23 cellular contexts compared by ENCODE assay signal in the genomic region with DNA sequence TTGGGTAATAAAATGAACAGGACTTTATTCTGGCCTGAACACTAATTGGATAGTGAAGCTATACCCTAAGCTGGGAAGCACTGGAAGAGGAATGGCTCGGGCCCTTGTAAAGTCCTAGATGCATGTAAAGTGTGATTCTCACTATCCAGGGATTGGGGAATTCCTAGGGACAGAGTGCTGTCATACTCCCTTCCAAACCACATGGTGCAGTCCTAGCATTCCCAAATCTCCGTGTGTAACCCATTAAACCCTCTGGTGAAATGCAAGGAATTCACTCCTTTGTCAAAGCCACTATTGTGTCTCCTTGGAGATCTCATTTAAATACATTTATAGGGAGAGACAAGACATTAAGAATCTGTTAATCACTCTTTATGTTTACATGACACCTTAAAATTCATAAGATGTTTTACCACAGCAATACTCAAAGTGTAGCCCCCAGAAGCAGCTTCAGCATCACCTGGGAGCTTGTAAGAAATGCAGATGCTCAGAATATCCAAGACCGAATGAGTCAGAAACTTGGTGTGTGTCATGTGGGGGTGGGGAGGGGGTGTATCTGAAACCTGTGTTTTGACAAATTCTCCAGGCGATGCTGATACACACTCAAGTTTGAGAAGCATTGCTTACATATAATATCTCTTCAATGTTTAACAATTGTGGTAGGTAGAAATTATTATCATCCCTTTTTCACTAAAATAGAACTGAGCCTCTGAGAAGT.
DNase-seq lines count a peak whose midpoint lies in the region; ATAC-seq, FAIRE-seq and TF ChIP-seq lines count a peak whose summit lies in the region.
"Had no signal": no experiment of that assay in that cellular context is flagged by ENCODE, and none has a peak within 500 bp of the region (broad histone marks: within the 10 kb centered on the region; RNA-seq: fewer than 3 reads in every experiment).

No MANE protein-coding gene starts in this region.

- no peak for ATAC-seq in K562
- no peak for ATAC-seq in activated T-cell treated with anti-CD3 and anti-CD28 coated beads, Interleukin-2, amount 50 U/mL, for 72 hours (replicated peaks in 1 of 2)
- ATAC-seq: GM12878, Panc1 had no signal

- H3K27me3 ChIP-seq in HAP-1 (ENCODE audit: low read depth): no peaks in the 10 kb centered on the region
- H3K27me3 ChIP-seq in K562 (ENCODE audit: control insufficient read depth in 2 of 2, insufficient read depth in 2 of 2, low read length in 2 of 2): no peaks in the 10 kb centered on the region
- H3K27me3 ChIP-seq: BLaER1 treated with 17β-estradiol and CSF1 and Interleukin-3, amounts not matched to agents 10 nM and 100 nM had no signal

- DNase-seq in AG10803 (ENCODE audit: low read depth) (peak; percentile 1), HAP-1 (ENCODE audit: low spot score in 2 of 2) (peak; percentile 15 to 52), K562 (ENCODE audit: extremely low read depth in 1 of 4, low spot score in 3 of 4) (no peak), islet precursor cell (peak; percentile 70), MCF 10A (ENCODE audit: unreplicated experiment) (no peak), NCI-H748 (lab: John Stamatoyannopoulos, UW; ENCODE audit: unreplicated experiment) (no peak), type B pancreatic cell (ENCODE audit: extremely low spot score, unreplicated experiment) (no peak)
- no peak for DNase-seq in activated T-cell treated with anti-CD3 and anti-CD28 coated beads, Interleukin-2, amount 50 U/mL, for 72 hours
- DNase-seq: CD8-positive, alpha-beta memory T cell; DMS79 treated with DMSO at 0.1 percent for 48 hours; GDM1; GOT3; MV-4-11; NCI-H1417 treated with DMSO at 0.1 percent for 48 hours; NCI-H1930; NCI-H446; NCI-H774 had no signal

- intact Hi-C loops in K562 (cut with micrococcal nuclease) (no loop called here), MCF 10A (cut with micrococcal nuclease) (no loop called here)

- no peaks in the 10 kb centered on the region for H3K4me1 Mint-ChIP-seq in activated T-cell treated with anti-CD3 and anti-CD28 coated beads, Interleukin-2, amount 50 U/mL, for 72 hours (ENCODE audit: low read depth)
- H3K4me1 Mint-ChIP-seq in MCF 10A (ENCODE audit: insufficient read depth, unreplicated experiment): no peaks in the 10 kb centered on the region
- H3K4me1 Mint-ChIP-seq in type B pancreatic cell (ENCODE audit: unreplicated experiment): no peaks in the 10 kb centered on the region
- H3K4me1 Mint-ChIP-seq: CD8-positive, alpha-beta memory T cell had no signal

- BruUV-seq in K562 (replicated peaks; lab: Mats Ljungman, UMichigan) (no TSS peak), MCF 10A (replicated peaks; lab: Mats Ljungman, UMichigan) (no TSS peak)

- no peaks in the 10 kb centered on the region for H4K20me1 ChIP-seq in K562 (replicated peaks; ENCODE audit: control insufficient read depth, insufficient read depth, low read length)
- H4K20me1 ChIP-seq: BLaER1 treated with 17β-estradiol and CSF1 and Interleukin-3, amounts not matched to agents 10 nM and 100 nM had no signal

- H3K9me1 ChIP-seq in K562 (ENCODE audit: control insufficient read depth, insufficient read depth, low read length): no peaks in the 10 kb centered on the region

- no peak for TF ChIP-seq POLR2A in K562 (conservative IDR thresholded peaks at IDR 0.05)

- H3K9ac ChIP-seq in K562 (ENCODE audit: insufficient read depth in 1 of 2, low read depth in 2 of 2, low read length in 2 of 2): no peak overlapping the region
- H3K9ac ChIP-seq: BLaER1 treated with 17β-estradiol and CSF1 and Interleukin-3, amounts not matched to agents 10 nM and 100 nM had no signal

- H3K36me3 ChIP-seq in HAP-1 (replicated peaks) (no peaks in the 10 kb centered on the region), K562 (ENCODE audit: control insufficient read depth, insufficient read depth, low read length) (no peaks in the 10 kb centered on the region)
- H3K36me3 ChIP-seq: BLaER1 treated with 17β-estradiol and CSF1 and Interleukin-3, amounts not matched to agents 10 nM and 100 nM had no signal

- no peak overlapping the region for H2AFZ ChIP-seq in K562 (ENCODE audit: low read depth, low read length)

- no peak overlapping the region for H3K4me3 ChIP-seq in AG10803 (ENCODE audit: low read length)
- no peak overlapping the region for H3K4me3 ChIP-seq in HAP-1
- H3K4me3 ChIP-seq in K562: no peak overlapping the region
- H3K4me3 ChIP-seq: BLaER1 treated with 17β-estradiol and CSF1 and Interleukin-3, amounts not matched to agents 10 nM and 100 nM; GM12878; SK-N-MC had no signal

- no peak for TF ChIP-seq RAD21 in K562 (CRISPR knock-in tag; conservative IDR thresholded peaks at IDR 0.05 in 1 of 2, IDR thresholded peaks at IDR 0.05 in 1 of 2)

- no peak overlapping the region for H3K27ac ChIP-seq in K562 (ENCODE audit: extremely low read depth, low read depth, low read length)
- H3K27ac ChIP-seq: BLaER1 treated with 17β-estradiol and CSF1 and Interleukin-3, amounts not matched to agents 10 nM and 100 nM; SK-N-MC had no signal

- no peak overlapping the region for H3K4me3 Mint-ChIP-seq in activated T-cell treated with anti-CD3 and anti-CD28 coated beads, Interleukin-2, amount 50 U/mL, for 72 hours
- no peak overlapping the region for H3K4me3 Mint-ChIP-seq in MCF 10A (ENCODE audit: unreplicated experiment)
- no peak overlapping the region for H3K4me3 Mint-ChIP-seq in type B pancreatic cell
- H3K4me3 Mint-ChIP-seq: CD8-positive, alpha-beta memory T cell had no signal

- peaks cover 6% of the 10 kb centered on the region for H3K27me3 Mint-ChIP-seq in activated T-cell treated with anti-CD3 and anti-CD28 coated beads, Interleukin-2, amount 50 U/mL, for 72 hours (ENCODE audit: low read depth)
- H3K27me3 Mint-ChIP-seq in MCF 10A (ENCODE audit: insufficient read depth, unreplicated experiment): peaks cover 37% of the 10 kb centered on the region
- H3K27me3 Mint-ChIP-seq in type B pancreatic cell: peaks cover 3% of the 10 kb centered on the region

- H3K4me2 ChIP-seq in K562 (ENCODE audit: insufficient read depth, low read length): no peak overlapping the region
- H3K4me2 ChIP-seq: BLaER1 treated with 17β-estradiol and CSF1 and Interleukin-3, amounts not matched to agents 10 nM and 100 nM had no signal

- peaks cover 19% of the 10 kb centered on the region for H3K4me1 ChIP-seq in HAP-1
- no peaks in the 10 kb centered on the region for H3K4me1 ChIP-seq in K562 (replicated peaks in 1 of 2; ENCODE audit: control insufficient read depth in 2 of 2, insufficient read depth in 2 of 2, low read length in 2 of 2)
- H3K4me1 ChIP-seq: BLaER1 treated with 17β-estradiol and CSF1 and Interleukin-3, amounts not matched to agents 10 nM and 100 nM had no signal

- no peak for TF ChIP-seq EP300 in K562 (IDR thresholded peaks at IDR 0.05; ENCODE audit: low read length)

- TF ChIP-seq CTCF in AG10803 (conservative IDR thresholded peaks at IDR 0.05; ENCODE audit: low read length) (no peak), K562 (IDR thresholded peaks at IDR 0.05 in 2 of 3, conservative IDR thresholded peaks at IDR 0.05 in 1 of 3; ENCODE audit: insufficient read depth in 2 of 3, low read depth in 1 of 3, low read length in 3 of 3) (no peak), MCF 10A (IDR thresholded peaks at IDR 0.05; ENCODE audit: unreplicated experiment) (no peak), type B pancreatic cell (conservative IDR thresholded peaks at IDR 0.05) (no peak)

- H3K9me3 Mint-ChIP-seq in activated T-cell treated with anti-CD3 and anti-CD28 coated beads, Interleukin-2, amount 50 U/mL, for 72 hours: no peaks in the 10 kb centered on the region
- H3K9me3 Mint-ChIP-seq in MCF 10A (ENCODE audit: unreplicated experiment): no peaks in the 10 kb centered on the region
- H3K9me3 Mint-ChIP-seq in type B pancreatic cell: no peaks in the 10 kb centered on the region
- H3K9me3 Mint-ChIP-seq: CD8-positive, alpha-beta memory T cell had no signal

- in situ Hi-C loops in HAP-1 (cut with MboI; ENCODE audit: low sequenced_read_pairs) (no loop called here), K562 (cut with MboI) (no loop called here)

- H3K9me3 ChIP-seq in HAP-1: no peaks in the 10 kb centered on the region
- no peaks in the 10 kb centered on the region for H3K9me3 ChIP-seq in K562 (replicated peaks; ENCODE audit: control insufficient read depth, insufficient read depth, low read depth, low read length)
- H3K9me3 ChIP-seq: BLaER1 treated with 17β-estradiol and CSF1 and Interleukin-3, amounts not matched to agents 10 nM and 100 nM had no signal

- H3K36me3 Mint-ChIP-seq in activated T-cell treated with anti-CD3 and anti-CD28 coated beads, Interleukin-2, amount 50 U/mL, for 72 hours (ENCODE audit: insufficient read depth in 2 of 2): no peaks in the 10 kb centered on the region
- H3K36me3 Mint-ChIP-seq in MCF 10A (ENCODE audit: insufficient read depth, unreplicated experiment) (no peaks in the 10 kb centered on the region), type B pancreatic cell (no peaks in the 10 kb centered on the region)
- H3K36me3 Mint-ChIP-seq: CD8-positive, alpha-beta memory T cell had no signal

- H3K27ac Mint-ChIP-seq in activated T-cell treated with anti-CD3 and anti-CD28 coated beads, Interleukin-2, amount 50 U/mL, for 72 hours: no peak overlapping the region
- H3K27ac Mint-ChIP-seq in MCF 10A (ENCODE audit: low read depth, unreplicated experiment) (no peak overlapping the region), type B pancreatic cell (no peak overlapping the region)
- H3K27ac Mint-ChIP-seq: CD8-positive, alpha-beta memory T cell had no signal

- H3K79me2 ChIP-seq in K562 (ENCODE audit: control insufficient read depth, insufficient read depth, low read length): no peaks in the 10 kb centered on the region

- POLR2A ChIA-PET in K562 (lab: Yijun Ruan, JAX): interaction anchor here (0.6 kb wide), 1 partner anchor 25 kb away, joined by 3 read pairs; no protein-coding TSS in a partner anchor
- POLR2A ChIA-PET in MCF 10A (lab: Yijun Ruan, JAX): no interaction called here

- 17% methylated on average over 4 of the region's 4 CpGs for WGBS in K562 (ENCODE audit: insufficient coverage, low coverage, missing lambda C conversion rate)

- FAIRE-seq in K562 (lab: Jason Lieb, UNC): no peak
- FAIRE-seq: A204.1, D721Med, GM12878 had no signal

- CTCF ChIA-PET in K562 (lab: Yijun Ruan, JAX; ENCODE audit: low intra/inter-chr PET ratio): no interaction called here
- CTCF ChIA-PET in MCF 10A (lab: Yijun Ruan, JAX): interaction anchor here (0.6 kb wide), 2 partner anchors 363 to 562 kb away, joined by 3 read pairs; no protein-coding TSS in a partner anchor

TF ChIP-seq in K562, 482 proteins besides CTCF, POLR2A, EP300 and RAD21:
- 0 out of 2 replicates have a peak, but pooled peaks have one; percentile 27 for TF ChIP-seq EGR1 (conservative IDR thresholded peaks at IDR 0.05)
- TF ChIP-seq NR3C1 (CRISPR knock-in tag; IDR thresholded peaks at IDR 0.05): no peak

Comparison
In these comparisons a context has a peak if more than half of its experiments do, and no peak if none do; other contexts are left out.
1. DNase-seq: peak in AG10803 (single experiment), HAP-1 (2 of 2) and islet precursor cell (single experiment); none in K562 (0 of 4), activated T-cell treated with anti-CD3 and anti-CD28 coated beads, Interleukin-2, amount 50 U/mL, for 72 hours (0 of 2), MCF 10A (single experiment), NCI-H748 (single experiment) and type B pancreatic cell (single experiment).